In the genomic region with DNA sequence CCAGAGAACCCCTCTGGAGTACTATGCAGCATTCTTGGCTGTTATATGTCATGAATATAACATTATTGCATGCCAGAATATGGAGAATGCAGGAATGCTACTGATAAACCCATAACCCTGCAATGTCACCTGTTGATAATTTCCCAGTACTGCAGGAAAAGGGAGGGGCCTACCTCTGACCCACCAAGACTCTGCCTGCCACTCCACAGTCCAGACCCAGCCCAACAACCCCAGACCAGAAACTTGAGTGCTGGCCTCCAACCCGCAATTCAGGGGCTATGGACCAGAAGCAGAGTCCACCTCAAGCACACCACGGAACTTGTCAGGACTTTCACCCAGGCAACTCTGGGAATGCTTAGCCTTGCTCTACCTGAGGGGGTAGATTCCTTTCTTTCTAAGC, we compare ENCODE assay signal across 26 cellular contexts.
"Had no signal": no experiment of that assay in that cellular context is flagged by ENCODE, and none has a peak within 500 bp of the region (broad histone marks: within the 10 kb centered on the region; RNA-seq: fewer than 3 reads in every experiment).

No MANE protein-coding gene starts in this region.

- H3K27ac ChIP-seq: stomach, suprapubic skin, testis, thoracic aorta, thyroid gland, tibial artery, tibial nerve, transverse colon, upper lobe of left lung, upper lobe of right lung, uterus, vagina had no signal

- H3K9me3 ChIP-seq: stomach, suprapubic skin, testis, thoracic aorta, thyroid gland, tibial artery, tibial nerve, transverse colon, upper lobe of left lung, upper lobe of right lung, uterus, vagina had no signal

- H3K4me1 ChIP-seq: stomach, suprapubic skin, testis, thyroid gland, tibial nerve, transverse colon, upper lobe of left lung, upper lobe of right lung, uterus, vagina had no signal

- FAIRE-seq: urothelium cell line had no signal

- H3K36me3 ChIP-seq: stomach, suprapubic skin, thoracic aorta, thyroid gland, tibial artery, tibial nerve, transverse colon, upper lobe of left lung, upper lobe of right lung, uterus, vagina had no signal

- H3K27me3 ChIP-seq: stomach, suprapubic skin, testis, thyroid gland, tibial artery, tibial nerve, transverse colon, upper lobe of left lung, upper lobe of right lung, uterus, vagina had no signal

- ATAC-seq: stimulated activated effector memory CD8-positive, alpha-beta T cell treated with anti-CD3 and anti-CD28 coated beads, Interleukin-12 subunit alpha, Interleukin-12 subunit beta, amount 100 ng/mL, for 72 hours; stimulated activated memory B cell treated with anti-CD40 and anti-IgM and Interleukin-4, amounts not matched to agents 10 μg/mL and 1 μg/mL and 100 μg/mL, for 72 hours; stimulated activated naive B cell treated with anti-CD40 and anti-IgM and Interleukin-4, amounts not matched to agents 10 μg/mL and 1 μg/mL and 100 μg/mL, for 72 hours; stimulated activated naive CD8-positive, alpha-beta T cell treated with anti-CD3 and anti-CD28 coated beads, Interleukin-15, amount 100 ng/mL, for 72 hours; stimulated activated naive CD8-positive, alpha-beta T cell treated with anti-CD3 and anti-CD28 coated beads, Interleukin-15, Interleukin-2, amounts not matched to agents 100 U/mL and 50 U/mL, for 24 hours; upper lobe of right lung had no signal

- DNase-seq: stimulated activated CD4-positive, alpha-beta T cell treated with anti-CD3 and anti-CD28 coated beads, Interleukin-2, amount 100 ng/mL, for 48 hours; stimulated activated CD4-positive, alpha-beta T cell treated with anti-CD3 and anti-CD28 coated beads, Interleukin-4, amount 100 ng/mL, for 1 hour; stimulated activated CD4-positive, alpha-beta T cell treated with anti-CD3 and anti-CD28 coated beads, Interleukin-4, amount 100 ng/mL, for 24 hours; stimulated activated CD4-positive, alpha-beta T cell treated with anti-CD3 and anti-CD28 coated beads, Interleukin-4, amount 100 ng/mL, for 4 hours; stimulated activated CD8-positive, alpha-beta memory T cell treated with anti-CD3 and anti-CD28 coated beads, Interleukin-4, amount 100 ng/mL, for 48 hours; stimulated activated naive B cell treated with anti-CD40 and anti-IgM and Interleukin-4, amounts not matched to agents 10 μg/mL and 1 μg/mL and 100 μg/mL, for 72 hours; stimulated activated naive CD4-positive, alpha-beta T cell; stimulated activated naive CD4-positive, alpha-beta T cell treated with Interleukin-2 at 50 U/mL for 16 hours; stimulated activated naive CD8-positive, alpha-beta T cell treated with anti-CD3 and anti-CD28 coated beads, Interleukin-15, amount 100 ng/mL, for 72 hours; stimulated activated naive CD8-positive, alpha-beta T cell treated with anti-CD3 and anti-CD28 coated beads, Interleukin-15, Interleukin-2, amounts not matched to agents 100 U/mL and 50 U/mL, for 24 hours; stomach; substantia nigra; testis; thyroid gland; tibial artery; transverse colon; upper lobe of left lung; upper lobe of right lung; uterus had no signal

- H3K4me3 ChIP-seq: stomach, suprapubic skin, testis, thoracic aorta, thyroid gland, tibial artery, tibial nerve, transverse colon, upper lobe of left lung, upper lobe of right lung, uterus, vagina had no signal
